1 cellular context compared by ENCODE assay signal in the genomic region with DNA sequence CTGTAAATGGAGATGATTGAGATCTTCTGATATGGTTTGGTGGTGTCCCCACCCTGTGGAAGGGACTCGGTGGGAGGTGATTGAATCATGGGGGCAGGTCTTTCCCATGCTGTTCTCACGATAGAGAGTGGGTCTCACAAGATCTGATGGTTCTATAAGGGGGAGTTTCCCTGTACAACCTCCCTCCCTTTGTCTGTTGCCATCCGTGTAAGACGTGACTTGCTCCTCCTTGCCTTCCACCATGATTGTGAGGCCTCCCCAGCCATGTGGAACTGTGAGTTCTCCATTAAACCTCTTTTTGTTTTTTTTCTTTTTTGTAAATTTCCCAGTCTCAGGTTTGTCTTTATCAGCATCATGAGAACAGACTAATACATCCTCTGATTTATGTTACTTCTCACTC. TPM values are rescaled to one million over a fixed set of nuclear protein-coding genes. Genes with fewer than 3 reads are reported as not detected.
"Had no signal": no experiment of that assay in that cellular context is flagged by ENCODE, and none has a peak within 500 bp of the region (broad histone marks: within the 10 kb centered on the region; RNA-seq: fewer than 3 reads in every experiment).

No MANE protein-coding gene starts in this region.

RNA-seq across cellular contexts. Expression of gene PAGE5, which starts 55.1 kb away (rescaled TPM):
- total RNA-seq: G401 had no signal
